28 cellular contexts compared by ENCODE assay signal in genomic region chr6:168601101-168601500, GRCh38.
"Had no signal": no experiment of that assay in that cellular context is flagged by ENCODE, and none has a peak within 500 bp of the region (broad histone marks: within the 10 kb centered on the region; RNA-seq: fewer than 3 reads in every experiment).

No MANE protein-coding gene starts in this region.

- H3K36me3 ChIP-seq: left lung, ovary, prostate gland, WERI-Rb-1 had no signal

- H3K4me1 ChIP-seq: esophagus muscularis mucosa, heart left ventricle, left lung, prostate gland had no signal

- H3K27ac ChIP-seq: esophagus muscularis mucosa, foreskin keratinocyte, heart left ventricle, left lung, ovary, SK-N-MC, WERI-Rb-1 had no signal

- H3K9me3 Mint-ChIP-seq: nephron had no signal

- DNase-seq: activated CD4-positive, alpha-beta T cell treated with anti-CD3 and anti-CD28 coated beads for 48 hours; activated CD4-positive, alpha-beta T cell treated with anti-CD3 and anti-CD28 coated beads, Interleukin-2, amount 50 U/mL, for 48 hours; activated CD8-positive, alpha-beta memory T cell treated with anti-CD3 and anti-CD28 coated beads for 24 hours; activated gamma-delta T cell treated with Interleukin-2 at 50 U/mL for 16 hours; activated naive CD4-positive, alpha-beta T cell treated with anti-CD3 and anti-CD28 coated beads, Interleukin-2, amount 50 U/mL, for 16 hours; amniotic stem cell; dermis blood vessel endothelial cell; effector CD4-positive, alpha-beta T cell; foreskin keratinocyte; heart left ventricle; kidney glomerular epithelial cell; left lung; mesendoderm; mucosa of descending colon; ovary; retina; stimulated activated CD4-positive, alpha-beta T cell treated with anti-CD3 and anti-CD28 coated beads, Interleukin-2, amount 100 ng/mL, for 48 hours; T1000; trophoblast cell; WERI-Rb-1 had no signal

- H3K27me3 ChIP-seq: esophagus muscularis mucosa, foreskin keratinocyte, ovary had no signal

- H3K4me3 Mint-ChIP-seq: activated T-helper 1 cell treated with anti-CD3 and anti-CD28 coated beads, Interleukin-12 subunit alpha, Interleukin-12 subunit beta, Interleukin-2, Interleukin-4 antibody, amounts not matched to agents 30 ng/mL and 10 ng/mL and 1 ng/mL, durations not matched to agents 14 hours and 24 hours and 36 hours; T-helper 1 cell treated with Interleukin-12 subunit alpha and Interleukin-12 subunit beta and Interleukin-4 antibody, amounts not matched to agents 30 μg/mL and 1 μg/mL, for 36 hours had no signal

- ATAC-seq: activated CD4-positive, CD25-positive, alpha-beta regulatory T cell treated with anti-CD3 and anti-CD28 coated beads, Interleukin-2, amount 50 U/mL, for 24 hours; foreskin keratinocyte; heart left ventricle; left lung; mucosa of descending colon had no signal

- H3K4me3 ChIP-seq: esophagus muscularis mucosa, heart left ventricle, left lung, lung, mucosa of descending colon, ovary, prostate gland, SK-N-MC had no signal

- H3K9me3 ChIP-seq: esophagus muscularis mucosa, heart left ventricle, left lung, mucosa of descending colon, ovary, prostate gland had no signal

- H3K27ac Mint-ChIP-seq: activated T-helper 1 cell treated with anti-CD3 and anti-CD28 coated beads, Interleukin-12 subunit alpha, Interleukin-12 subunit beta, Interleukin-2, Interleukin-4 antibody, amounts not matched to agents 30 ng/mL and 10 ng/mL and 1 ng/mL, durations not matched to agents 14 hours and 24 hours and 36 hours; T-helper 1 cell treated with Interleukin-12 subunit alpha and Interleukin-12 subunit beta and Interleukin-4 antibody, amounts not matched to agents 30 μg/mL and 1 μg/mL, for 36 hours had no signal
